Comparison of ENCODE assay signal across 1 cellular context in genomic region chr16:84973776-84974523, GRCh38.
TF ChIP-seq lines count a peak whose summit lies in the region.

No MANE protein-coding gene starts in this region.

TF ChIP-seq in HCT116, 20 proteins besides CTCF, POLR2A, EP300 and RAD21:
- TF ChIP-seq SP1 (IDR thresholded peaks at IDR 0.05; ENCODE audit: low read depth) (no peak), EGR1 (IDR thresholded peaks at IDR 0.05; ENCODE audit: low read depth) (no peak), ZFX (IDR thresholded peaks at IDR 0.05) (no peak), ELF1 (IDR thresholded peaks at IDR 0.05; ENCODE audit: borderline replicate concordance, low read depth) (no peak), TCF7L2 (IDR thresholded peaks at IDR 0.05; ENCODE audit: borderline replicate concordance, extremely low read depth, insufficient read depth, insufficient read length) (no peak), CBX3 (IDR thresholded peaks at IDR 0.05; ENCODE audit: low read depth) (no peak), CEBPB (IDR thresholded peaks at IDR 0.05; ENCODE audit: low read depth) (no peak), ZNF274 (IDR thresholded peaks at IDR 0.05; ENCODE audit: low read depth, low read length) (no peak), SIN3A (IDR thresholded peaks at IDR 0.05; ENCODE audit: low read depth) (no peak), YY1 (IDR thresholded peaks at IDR 0.05; ENCODE audit: extremely low read depth, insufficient replicate concordance, low read depth, low read length) (no peak), FOSL1 (IDR thresholded peaks at IDR 0.05; ENCODE audit: low read depth) (no peak), POLR2AphosphoS5 (IDR thresholded peaks at IDR 0.05; ENCODE audit: low read depth, low read length) (no peak), JUND (IDR thresholded peaks at IDR 0.05) (no peak)
